Comparison of ENCODE assay signal across 21 cellular contexts in the genomic region with DNA sequence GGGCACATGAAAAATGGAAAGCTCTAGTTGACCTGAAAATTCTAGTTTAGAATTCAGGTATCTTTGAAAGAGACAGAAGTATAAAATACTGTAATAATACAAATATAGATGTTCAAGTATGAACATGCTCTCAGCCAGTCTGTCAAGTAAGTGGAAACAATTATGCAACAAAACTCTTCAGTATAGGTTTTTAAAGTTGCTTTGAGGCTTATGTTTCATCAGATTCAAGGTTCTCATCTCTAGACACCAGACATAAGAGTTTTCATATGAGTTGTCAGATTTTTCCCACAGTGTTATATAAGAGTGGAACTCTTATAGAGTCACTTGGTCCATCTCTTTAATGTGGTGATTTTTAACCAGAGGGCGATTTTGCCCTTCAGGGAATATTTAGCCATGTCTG.
"Had no signal": no experiment of that assay in that cellular context is flagged by ENCODE, and none has a peak within 500 bp of the region (broad histone marks: within the 10 kb centered on the region; RNA-seq: fewer than 3 reads in every experiment).

No MANE protein-coding gene starts in this region.

- H3K27me3 ChIP-seq: esophagus muscularis mucosa, gastrocnemius medialis, heart right ventricle, neutrophil, spleen, stomach, transverse colon had no signal

- H3K27ac Mint-ChIP-seq: naive thymus-derived CD8-positive, alpha-beta T cell; stimulated activated memory B cell treated with anti-CD40 and anti-IgM and Interleukin-4, amounts not matched to agents 10 μg/mL and 1 μg/mL and 100 μg/mL, for 72 hours had no signal

- DNase-seq: effector memory CD4-positive, alpha-beta T cell; gastrocnemius medialis; heart right ventricle; hypothalamus; mucosa of descending colon; naive thymus-derived CD8-positive, alpha-beta T cell; spleen; stimulated activated CD4-positive, alpha-beta T cell treated with anti-CD3 and anti-CD28 coated beads, Interleukin-15, amount 100 ng/mL, for 24 hours; stimulated activated CD4-positive, alpha-beta T cell treated with anti-CD3 and anti-CD28 coated beads, Interleukin-1b, Interleukin-23, amount 100 ng/mL, for 48 hours; stimulated activated CD4-positive, alpha-beta T cell treated with anti-CD3 and anti-CD28 coated beads, Interleukin-4, amount 100 ng/mL, for 24 hours; stomach; substantia nigra; transverse colon had no signal

- H3K27me3 Mint-ChIP-seq: naive thymus-derived CD8-positive, alpha-beta T cell; stimulated activated memory B cell treated with anti-CD40 and anti-IgM and Interleukin-4, amounts not matched to agents 10 μg/mL and 1 μg/mL and 100 μg/mL, for 72 hours had no signal

- FAIRE-seq: endometrium, islet of Langerhans had no signal

- H3K4me3 Mint-ChIP-seq: naive thymus-derived CD8-positive, alpha-beta T cell; stimulated activated memory B cell treated with anti-CD40 and anti-IgM and Interleukin-4, amounts not matched to agents 10 μg/mL and 1 μg/mL and 100 μg/mL, for 72 hours had no signal

- H3K36me3 Mint-ChIP-seq: stimulated activated memory B cell treated with anti-CD40 and anti-IgM and Interleukin-4, amounts not matched to agents 10 μg/mL and 1 μg/mL and 100 μg/mL, for 72 hours had no signal

- H3K9me3 Mint-ChIP-seq: naive thymus-derived CD8-positive, alpha-beta T cell; stimulated activated memory B cell treated with anti-CD40 and anti-IgM and Interleukin-4, amounts not matched to agents 10 μg/mL and 1 μg/mL and 100 μg/mL, for 72 hours had no signal

- H3K9me3 ChIP-seq: esophagus muscularis mucosa, gastrocnemius medialis, heart right ventricle, mucosa of descending colon, neutrophil, spleen, stomach, thoracic aorta, transverse colon had no signal

- H3K36me3 ChIP-seq: esophagus muscularis mucosa, gastrocnemius medialis, neutrophil, stomach, thoracic aorta, transverse colon had no signal

- ATAC-seq: gastrocnemius medialis; heart right ventricle; left lobe of liver; mucosa of descending colon; naive thymus-derived CD8-positive, alpha-beta T cell; sciatic nerve; stimulated activated memory B cell treated with anti-CD40 and anti-IgM and Interleukin-4, amounts not matched to agents 10 μg/mL and 1 μg/mL and 100 μg/mL, for 72 hours had no signal

- H3K4me3 ChIP-seq: esophagus muscularis mucosa, gastrocnemius medialis, heart right ventricle, mucosa of descending colon, spleen, stomach, thoracic aorta, transverse colon had no signal
